ENCODE assay signal across 9 cellular contexts in genomic region chr3:13420051-13420816, GRCh38. TPM values are rescaled to one million over a fixed set of nuclear protein-coding genes. Genes with fewer than 3 reads are reported as not detected.
DNase-seq lines count a peak whose midpoint lies in the region; ATAC-seq and TF ChIP-seq lines count a peak whose summit lies in the region.
"Had no signal": no experiment of that assay in that cellular context is flagged by ENCODE, and none has a peak within 500 bp of the region (broad histone marks: within the 10 kb centered on the region; RNA-seq: fewer than 3 reads in every experiment).

Gene NUP210, minus strand, starts transcription at chr3:13420322. Its CDS starts 96 bp downstream, at chr3:13420226.

- peak within 1 kb of the TSS; percentile 91 for H2AK5ac ChIP-seq in neuronal stem cell (ENCODE audit: low read depth, low read length)

- peak within 1 kb of the TSS; percentile 98 for H3K9ac ChIP-seq in neuronal stem cell (ENCODE audit: low read depth, low read length, poor library complexity)

- H2BK15ac ChIP-seq in neuronal stem cell (ENCODE audit: low read length), result peak within 1 kb of the TSS; percentile 88

- H2BK12ac ChIP-seq in neuronal stem cell (ENCODE audit: low read length), result no peak within 1 kb of the TSS

- H3K9me3 Mint-ChIP-seq in activated CD4-positive, alpha-beta memory T cell treated with anti-CD3 and anti-CD28 coated beads for 36 hours, result no peaks in the 10 kb centered on the region

- H3K27me3 ChIP-seq in neuronal stem cell (ENCODE audit: control insufficient read depth in 3 of 3, insufficient read depth in 3 of 3, low read depth in 1 of 3, low read length in 3 of 3), result peaks cover 0 to 13% (median 4%) of the 10 kb centered on the region in 3 experiments
- H3K27me3 ChIP-seq in upper lobe of right lung, result no peaks in the 10 kb centered on the region

- peak; percentile 73 for DNase-seq in NCI-H146 (lab: John Stamatoyannopoulos, UW)
- no peak for DNase-seq in NCI-H146 treated with DMSO at 0.1 percent for 48 hours (lab: John Stamatoyannopoulos, UW; ENCODE audit: unreplicated experiment)
- peak; percentile 7 to 56 for DNase-seq in NCI-H1930 (lab: John Stamatoyannopoulos, UW)
- DNase-seq in activated CD4-positive, alpha-beta memory T cell treated with anti-CD3 and anti-CD28 coated beads for 36 hours, result peak; percentile 74
- no peak for DNase-seq in epithelial cell of proximal tubule (ENCODE audit: low read depth)
- peak; percentile 63 for DNase-seq in neuronal stem cell (ENCODE audit: low spot score)
- DNase-seq in upper lobe of right lung, result peak; percentile 82

- POLR2A ChIA-PET in activated CD4-positive, alpha-beta memory T cell treated with anti-CD3 and anti-CD28 coated beads for 36 hours (lab: Charles Lee), result interaction anchor here (0.9 to 2.8 kb wide), 8 partner anchors 8 to 1002 kb away, joined by 3 to 18 read pairs (median 4); partner anchors contain the start of genes HDAC11, LSM3 and XPC

- H3K4me3 ChIP-seq in epithelial cell of proximal tubule (ENCODE audit: low read depth, low read length), result peak within 1 kb of the TSS; percentile 65
- peak within 1 kb of the TSS; percentile 91 to 98 for H3K4me3 ChIP-seq in neuronal stem cell (ENCODE audit: low read length in 2 of 2)
- H3K4me3 ChIP-seq in upper lobe of right lung, result peak within 1 kb of the TSS; percentile 62

- peak within 1 kb of the TSS; percentile 78 for H3K4ac ChIP-seq in neuronal stem cell (ENCODE audit: low read length)

- no peak within 1 kb of the TSS for H4K91ac ChIP-seq in neuronal stem cell (ENCODE audit: low read depth, low read length, poor library complexity)

- H3K9me3 ChIP-seq in neuronal stem cell (replicated peaks in 1 of 2; ENCODE audit: control insufficient read depth in 2 of 2, insufficient read depth in 1 of 2, low read depth in 1 of 2, low read length in 2 of 2) (no peaks in the 10 kb centered on the region), upper lobe of right lung (no peaks in the 10 kb centered on the region)

- H2BK120ac ChIP-seq in neuronal stem cell (ENCODE audit: low read depth, low read length), result no peak within 1 kb of the TSS

- peak within 1 kb of the TSS; percentile 88 for H2BK5ac ChIP-seq in neuronal stem cell (ENCODE audit: low read length)

- peak within 1 kb of the TSS; percentile 99 for H3K18ac ChIP-seq in neuronal stem cell (ENCODE audit: low read length)

- peak; percentile 8 for TF ChIP-seq CTCF in epithelial cell of proximal tubule (conservative IDR thresholded peaks at IDR 0.05; ENCODE audit: low read depth, low read length)
- TF ChIP-seq CTCF in upper lobe of right lung (IDR thresholded peaks at IDR 0.05), result no peak

- H3K27ac ChIP-seq in neuronal stem cell (replicated peaks; ENCODE audit: low read length) (no peak within 1 kb of the TSS), upper lobe of right lung (peak within 1 kb of the TSS; percentile 70)

- H4K8ac ChIP-seq in neuronal stem cell (ENCODE audit: low read depth, low read length), result peak within 1 kb of the TSS; percentile 53

- H3K79me1 ChIP-seq in neuronal stem cell (ENCODE audit: low read depth, low read length), result peaks cover 8% of the 10 kb centered on the region

- H3K4me1 ChIP-seq in neuronal stem cell (ENCODE audit: control insufficient read depth in 2 of 2, insufficient read depth in 1 of 2, low read depth in 1 of 2, low read length in 2 of 2), result peaks cover 9 to 19% of the 10 kb centered on the region in 2 donors
- H3K4me1 ChIP-seq in upper lobe of right lung, result peaks cover 23% of the 10 kb centered on the region

- peaks cover 18% of the 10 kb centered on the region for H3K36me3 Mint-ChIP-seq in activated CD4-positive, alpha-beta memory T cell treated with anti-CD3 and anti-CD28 coated beads for 36 hours

- peak within 1 kb of the TSS; percentile 97 for H2AFZ ChIP-seq in neuronal stem cell (ENCODE audit: low read length)

- H3K27me3 Mint-ChIP-seq in activated CD4-positive, alpha-beta memory T cell treated with anti-CD3 and anti-CD28 coated beads for 36 hours, result no peaks in the 10 kb centered on the region

- peak within 1 kb of the TSS; percentile 89 for H3K4me2 ChIP-seq in neuronal stem cell (ENCODE audit: insufficient read depth, low read length, poor library complexity, severe bottlenecking)

- H3K36me3 ChIP-seq in neuronal stem cell (replicated peaks in 1 of 2; ENCODE audit: control insufficient read depth in 2 of 2, insufficient read depth in 2 of 2, low read length in 2 of 2), result peaks cover 1 to 15% of the 10 kb centered on the region in 2 donors
- H3K36me3 ChIP-seq in upper lobe of right lung, result no peaks in the 10 kb centered on the region

- H3K27ac Mint-ChIP-seq in activated CD4-positive, alpha-beta memory T cell treated with anti-CD3 and anti-CD28 coated beads for 36 hours, result peak within 1 kb of the TSS; percentile 99

- peak within 1 kb of the TSS; percentile 97 for H3K14ac ChIP-seq in neuronal stem cell (ENCODE audit: low read length)

- H3K4me3 Mint-ChIP-seq in activated CD4-positive, alpha-beta memory T cell treated with anti-CD3 and anti-CD28 coated beads for 36 hours, result peak within 1 kb of the TSS; percentile 90

- WGBS in neuronal stem cell (ENCODE audit: extremely low coverage in 2 of 2, insufficient read length in 2 of 2, insufficient replicate concordance in 1 of 2), 2 donors, result no CpG with 5 or more reads among the region's 88 CpGs

- peaks cover 57% of the 10 kb centered on the region for H3K4me1 Mint-ChIP-seq in activated CD4-positive, alpha-beta memory T cell treated with anti-CD3 and anti-CD28 coated beads for 36 hours (ENCODE audit: low read depth)

- ATAC-seq in HG02763 (IDR thresholded peaks at IDR 0.05; ENCODE audit: unreplicated experiment) (peak; percentile 54), upper lobe of right lung (peak; percentile 75)

- intact Hi-C loops in activated CD4-positive, alpha-beta memory T cell treated with anti-CD3 and anti-CD28 coated beads for 36 hours (cut with micrococcal nuclease), result loop anchor here (2.0 kb wide), 2 partner anchors 61 to 405 kb away; partner anchors contain the start of gene HDAC11
- intact Hi-C loops in upper lobe of right lung (cut with DNase I), result no loop called here

- CTCF ChIA-PET in activated CD4-positive, alpha-beta memory T cell treated with anti-CD3 and anti-CD28 coated beads for 36 hours (lab: Charles Lee), result interaction anchor here (0.6 to 3.5 kb wide), 6 partner anchors 28 to 228 kb away, joined by 3 to 22 read pairs (median 3); no protein-coding TSS in a partner anchor

- H3K23ac ChIP-seq in neuronal stem cell (ENCODE audit: low read depth, low read length, poor library complexity), result peak within 1 kb of the TSS; percentile 82

RNA-seq across cellular contexts. Expression of gene NUP210, which starts in this region (rescaled TPM):
- total RNA-seq in activated CD4-positive, alpha-beta memory T cell treated with anti-CD3 and anti-CD28 coated beads for 36 hours, result 100 to 1,000 TPM; 140 to 144 TPM
- total RNA-seq in epithelial cell of proximal tubule (40.1 and 56.9 TPM in 2 replicates), upper lobe of right lung (19.8 TPM)
- polyA plus RNA-seq in neuronal stem cell (2013, experiment 1 of 2), result 35.4 TPM
- polyA plus RNA-seq in neuronal stem cell (2013, experiment 2 of 2), result 35.8 TPM
- total RNA-seq: fibroblast of villous mesenchyme had no signal

Comparison
In these comparisons a context has a peak if more than half of its experiments do, and no peak if none do; other contexts are left out.
1. DNase-seq: peak in NCI-H146 (single experiment), NCI-H1930 (2 of 2), activated CD4-positive, alpha-beta memory T cell treated with anti-CD3 and anti-CD28 coated beads for 36 hours (single experiment), neuronal stem cell (single experiment) and upper lobe of right lung (single experiment); none in NCI-H146 treated with DMSO at 0.1 percent for 48 hours (single experiment) and epithelial cell of proximal tubule (single experiment).
2. Peak in every context shown above with its lines, with median percentiles within 50 percentile points of each other: H3K4me3 ChIP-seq.